Comparison of ENCODE assay signal across 1 cellular context in genomic region chr12:57479043-57479375, GRCh38.
TF ChIP-seq lines count a peak whose summit lies in the region.

No MANE protein-coding gene starts in this region.

TF ChIP-seq in HepG2, 621 proteins besides CTCF, POLR2A, EP300 and RAD21:
- TF ChIP-seq, protein P1, sequence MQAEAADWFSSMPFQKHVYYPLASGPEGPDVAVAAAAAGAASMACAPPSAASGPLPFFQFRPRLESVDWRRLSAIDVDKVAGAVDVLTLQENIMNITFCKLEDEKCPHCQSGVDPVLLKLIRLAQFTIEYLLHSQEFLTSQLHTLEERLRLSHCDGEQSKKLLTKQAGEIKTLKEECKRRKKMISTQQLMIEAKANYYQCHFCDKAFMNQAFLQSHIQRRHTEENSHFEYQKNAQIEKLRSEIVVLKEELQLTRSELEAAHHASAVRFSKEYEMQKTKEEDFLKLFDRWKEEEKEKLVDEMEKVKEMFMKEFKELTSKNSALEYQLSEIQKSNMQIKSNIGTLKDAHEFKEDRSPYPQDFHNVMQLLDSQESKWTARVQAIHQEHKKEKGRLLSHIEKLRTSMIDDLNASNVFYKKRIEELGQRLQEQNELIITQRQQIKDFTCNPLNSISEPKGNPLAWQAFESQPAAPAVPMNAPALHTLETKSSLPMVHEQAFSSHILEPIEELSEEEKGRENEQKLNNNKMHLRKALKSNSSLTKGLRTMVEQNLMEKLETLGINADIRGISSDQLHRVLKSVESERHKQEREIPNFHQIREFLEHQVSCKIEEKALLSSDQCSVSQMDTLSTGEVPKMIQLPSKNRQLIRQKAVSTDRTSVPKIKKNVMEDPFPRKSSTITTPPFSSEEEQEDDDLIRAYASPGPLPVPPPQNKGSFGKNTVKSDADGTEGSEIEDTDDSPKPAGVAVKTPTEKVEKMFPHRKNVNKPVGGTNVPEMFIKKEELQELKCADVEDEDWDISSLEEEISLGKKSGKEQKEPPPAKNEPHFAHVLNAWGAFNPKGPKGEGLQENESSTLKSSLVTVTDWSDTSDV (CRISPR knock-in tag; IDR thresholded peaks at IDR 0.05), result no peak
- TF ChIP-seq ZBTB7A (CRISPR knock-in tag; IDR thresholded peaks at IDR 0.05) (no peak), NR2F1 (CRISPR knock-in tag; IDR thresholded peaks at IDR 0.05) (no peak), ZNF878 (CRISPR knock-in tag; IDR thresholded peaks at IDR 0.05) (no peak), POGZ (CRISPR knock-in tag; IDR thresholded peaks at IDR 0.05) (no peak), NCOA5 (CRISPR knock-in tag; IDR thresholded peaks at IDR 0.05) (no peak), TFE3 (CRISPR knock-in tag; IDR thresholded peaks at IDR 0.05) (no peak), ZNF383 (CRISPR knock-in tag; IDR thresholded peaks at IDR 0.05; ENCODE audit: borderline replicate concordance) (no peak)
TF ChIP-seq in HepG2: peak in this region for 0.
